In genomic region chr1:113804421-113805255, GRCh38 we compare ENCODE assay signal across 1 cellular context.
A peak's percentile ranks its signal among the peaks of the same experiment; 100 is the strongest.
TF ChIP-seq lines count a peak whose summit lies in the region.

No MANE protein-coding gene starts in this region.

TF ChIP-seq in HepG2, 621 proteins besides CTCF, POLR2A, EP300 and RAD21 (continued from another document):
- TF ChIP-seq ZNF362 (CRISPR knock-in tag; IDR thresholded peaks at IDR 0.05; ENCODE audit: borderline replicate concordance) (peak; percentile 90), ZFP36 (IDR thresholded peaks at IDR 0.05; ENCODE audit: borderline replicate concordance, low read depth, low read length, partially characterized antibody) (no peak), PTBP1 (IDR thresholded peaks at IDR 0.05; ENCODE audit: low read depth, low read length, poor library complexity, severe bottlenecking) (no peak), CC2D1A (CRISPR knock-in tag; IDR thresholded peaks at IDR 0.05) (no peak)
- TF ChIP-seq, protein P1, sequence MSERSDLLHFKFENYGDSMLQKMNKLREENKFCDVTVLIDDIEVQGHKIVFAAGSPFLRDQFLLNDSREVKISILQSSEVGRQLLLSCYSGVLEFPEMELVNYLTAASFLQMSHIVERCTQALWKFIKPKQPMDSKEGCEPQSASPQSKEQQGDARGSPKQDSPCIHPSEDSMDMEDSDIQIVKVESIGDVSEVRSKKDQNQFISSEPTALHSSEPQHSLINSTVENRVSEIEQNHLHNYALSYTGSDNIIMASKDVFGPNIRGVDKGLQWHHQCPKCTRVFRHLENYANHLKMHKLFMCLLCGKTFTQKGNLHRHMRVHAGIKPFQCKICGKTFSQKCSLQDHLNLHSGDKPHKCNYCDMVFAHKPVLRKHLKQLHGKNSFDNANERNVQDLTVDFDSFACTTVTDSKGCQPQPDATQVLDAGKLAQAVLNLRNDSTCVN (CRISPR knock-in tag; IDR thresholded peaks at IDR 0.05; ENCODE audit: borderline replicate concordance) = no peak
